In the genomic region with DNA sequence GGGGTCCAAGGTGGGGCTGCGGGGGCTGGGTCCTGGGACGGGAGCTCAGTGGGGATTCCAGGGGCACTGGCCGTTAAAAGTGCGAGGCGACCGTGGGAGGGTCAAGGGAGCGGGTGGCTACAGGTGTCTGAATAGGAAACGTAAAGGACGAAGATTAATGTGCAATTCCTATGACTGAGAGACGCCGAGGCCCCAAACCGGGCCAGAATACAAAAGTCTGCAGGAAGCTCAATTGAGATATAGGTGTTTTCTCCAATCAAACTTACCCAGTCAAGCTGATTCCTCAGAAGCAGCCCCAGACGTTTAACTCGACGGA, we compare ENCODE assay signal across 8 cellular contexts. TPM values are rescaled to one million over a fixed set of nuclear protein-coding genes. Genes with fewer than 3 reads are reported as not detected.
DNase-seq lines count a peak whose midpoint lies in the region; ATAC-seq, FAIRE-seq and TF ChIP-seq lines count a peak whose summit lies in the region.

A gene (minus strand): TSS at position 305 of the 316 bp plus-strand sequence. CDS start 7,247 bp downstream, outside the sequence.

- H3K4me3 ChIP-seq in ascending aorta (peak within 1 kb of the TSS; percentile 58 to 75), kidney (ENCODE audit: low read length in 2 of 2) (peak within 1 kb of the TSS; percentile 76 to 84)

- no peak; the same call in 1 of the 2 replicates for TF ChIP-seq POLR2A in GM12892 (IDR thresholded peaks at IDR 0.05; ENCODE audit: low read depth, low read length)

- H3K4me1 ChIP-seq in ascending aorta (peaks cover 4 to 6% of the 10 kb centered on the region in 2 donors), kidney (ENCODE audit: control insufficient read depth in 1 of 2, insufficient read depth in 1 of 2, low read depth in 1 of 2, low read length in 2 of 2) (peaks cover 10 to 13% of the 10 kb centered on the region in 2 donors)

- no peaks in the 10 kb centered on the region for H3K36me3 ChIP-seq in ascending aorta
- peaks cover 0 to under 1% of the 10 kb centered on the region in 2 donors for H3K36me3 ChIP-seq in kidney (ENCODE audit: control insufficient read depth in 1 of 2, insufficient read depth in 2 of 2, low read length in 2 of 2)

- H3K27ac ChIP-seq in ascending aorta (peak within 1 kb of the TSS; percentile 84 to 86), kidney (ENCODE audit: low read depth in 2 of 2, low read length in 2 of 2) (peak within 1 kb of the TSS; percentile 77 to 89), substantia nigra (ENCODE audit: low read depth, low read length, poor library complexity, severe bottlenecking) (peak within 1 kb of the TSS; percentile 84)

- H3K27me3 ChIP-seq in ascending aorta = no peaks in the 10 kb centered on the region

- intact Hi-C loops in ascending aorta (cut with DNase I) (loop anchor here (1.0 to 5.0 kb wide), 5 partner anchors 38 to 380 kb away; a partner anchor contains a TSS), kidney (cut with DNase I) (loop anchor here (5.0 kb wide), 1 partner anchor 95 kb away; no protein-coding TSS in a partner anchor)

- TF ChIP-seq CTCF in ascending aorta (IDR thresholded peaks at IDR 0.05) (no peak), kidney (IDR thresholded peaks at IDR 0.05; ENCODE audit: borderline replicate concordance, extremely low read depth, insufficient read depth) (no peak)

- DNase-seq in D341Med (ENCODE audit: low spot score) (peak; percentile 50), ascending aorta (ENCODE audit: low spot score in 2 of 2) (no peak), kidney (peak; percentile 86), substantia nigra (lab: John Stamatoyannopoulos, UW) (peak in 6 of 49 donors; percentile 45 to 81 (median 59)), ACHN (no peak), GM12892 (ENCODE audit: insufficient read length) (no peak)

- no peaks in the 10 kb centered on the region for H3K9me3 ChIP-seq in ascending aorta
- H3K9me3 ChIP-seq in kidney (ENCODE audit: control insufficient read depth in 1 of 2, low read length in 2 of 2) = no peaks in the 10 kb centered on the region

- ATAC-seq in HG03097 (IDR thresholded peaks at IDR 0.05; ENCODE audit: low FRiP score, unreplicated experiment) = peak; percentile 24
- no peak for ATAC-seq in GM19328 (IDR thresholded peaks at IDR 0.05; ENCODE audit: unreplicated experiment)

- H3K9ac ChIP-seq in kidney (ENCODE audit: low read length in 2 of 2) = peak within 1 kb of the TSS; percentile 72 to 90

- FAIRE-seq in kidney (lab: Jason Lieb, UNC) (no peak), GM12892 (lab: Jason Lieb, UNC) (no peak)

- in situ Hi-C loops in ACHN (cut with HindIII; ENCODE audit: low pct_ligation_motif_present, low pct_unique_long_range_greater_than_20kb, low sequenced_read_pairs) = no loop called here

RNA-seq across cellular contexts. Expression of the gene that starts here (rescaled TPM):
- total RNA-seq in ascending aorta (1.3 TPM), kidney (23.5 TPM)
- polyA plus RNA-seq in kidney (ENCODE audit: insufficient read depth, low read depth, low replicate concordance) = 21.0 TPM
- 6.3 TPM for polyA plus RNA-seq in GM12892 (2012; ENCODE audit: missing spikeins)

Comparison
In these comparisons a context has a peak if more than half of its experiments do, and no peak if none do; other contexts are left out.
1. RNA of the gene that starts here (total RNA-seq): 23.5 TPM in kidney (single experiment); 1.3 TPM in ascending aorta (single experiment); every median in the first group is over 10 times any median in the second.
2. DNase-seq: peak in D341Med (single experiment) and kidney (single experiment); none in ascending aorta (0 of 2), ACHN (single experiment) and GM12892 (single experiment).
3. Peak in every context shown above with its lines, with median percentiles within 50 percentile points of each other: H3K27ac ChIP-seq.